In genomic region chr12:116264525-116265070, GRCh38 we compare ENCODE assay signal across 2 cellular contexts.
TF ChIP-seq lines count a peak whose summit lies in the region.

No MANE protein-coding gene starts in this region.

TF ChIP-seq in WTC11, 78 proteins besides CTCF, POLR2A, EP300 and RAD21:
- TF ChIP-seq PREB (CRISPR knock-in tag; IDR thresholded peaks at IDR 0.05; ENCODE audit: borderline replicate concordance) = no peak
- 0 out of 2 replicates have a peak, but pooled peaks have one; percentile 24 for TF ChIP-seq ZNF121 (CRISPR knock-in tag; IDR thresholded peaks at IDR 0.05)

TF ChIP-seq in HepG2, 621 proteins besides CTCF, POLR2A, EP300 and RAD21:
- TF ChIP-seq ZBTB40 (IDR thresholded peaks at IDR 0.05) (no peak), ZBTB40 (CRISPR knock-in tag; IDR thresholded peaks at IDR 0.05) (no peak), PPARG (CRISPR knock-in tag; conservative IDR thresholded peaks at IDR 0.05) (no peak), NCOA2 (CRISPR knock-in tag; IDR thresholded peaks at IDR 0.05) (no peak)
